Comparison of ENCODE assay signal across 1 cellular context in genomic region chr17:82271401-82271800, GRCh38.
TF ChIP-seq lines count a peak whose summit lies in the region.

No MANE protein-coding gene starts in this region.

TF ChIP-seq in GM23338, 12 proteins besides CTCF, POLR2A, EP300 and RAD21:
- TF ChIP-seq JUNB (IDR thresholded peaks at IDR 0.05; ENCODE audit: unreplicated experiment) (no peak), EZH2 (IDR thresholded peaks at IDR 0.05; ENCODE audit: low read depth, unreplicated experiment) (no peak), ZNF114 (CRISPR knock-in tag; IDR thresholded peaks at IDR 0.05) (no peak), REST (IDR thresholded peaks at IDR 0.05; ENCODE audit: unreplicated experiment) (no peak), EZH2phosphoT487 (IDR thresholded peaks at IDR 0.05; ENCODE audit: unreplicated experiment) (no peak), ZNF331 (CRISPR knock-in tag; IDR thresholded peaks at IDR 0.05; ENCODE audit: low read depth) (no peak), CREB1 (CRISPR knock-in tag; IDR thresholded peaks at IDR 0.05; ENCODE audit: low read depth) (no peak), NANOG (IDR thresholded peaks at IDR 0.05; ENCODE audit: borderline replicate concordance) (no peak), STAT1 (IDR thresholded peaks at IDR 0.05; ENCODE audit: unreplicated experiment) (no peak), ZNF462 (CRISPR knock-in tag; IDR thresholded peaks at IDR 0.05) (no peak), POLR2AphosphoS5 (IDR thresholded peaks at IDR 0.05; ENCODE audit: low read depth) (no peak), ETS1 (IDR thresholded peaks at IDR 0.05) (no peak)
TF ChIP-seq in GM23338: peak in this region for 0.
